ENCODE assay signal across 15 cellular contexts in genomic region chr16:84838383-84838948, GRCh38. TPM values are rescaled to one million over a fixed set of nuclear protein-coding genes. Genes with fewer than 3 reads are reported as not detected.
DNase-seq lines count a peak whose midpoint lies in the region; ATAC-seq and TF ChIP-seq lines count a peak whose summit lies in the region.
"Had no signal": no experiment of that assay in that cellular context is flagged by ENCODE, and none has a peak within 500 bp of the region (broad histone marks: within the 10 kb centered on the region; RNA-seq: fewer than 3 reads in every experiment).

No MANE protein-coding gene starts in this region.

- H3K4me1 ChIP-seq in Panc1 (ENCODE audit: control insufficient read depth, insufficient read depth, low read length) (peaks cover 38% of the 10 kb centered on the region), skeletal muscle tissue (ENCODE audit: control insufficient read depth in 3 of 3, insufficient read depth in 3 of 3, low read length in 3 of 3) (peaks cover 22 to 37% (median 24%) of the 10 kb centered on the region in 3 donors), spleen (peaks cover 0 to 40% (median 7%) of the 10 kb centered on the region in 6 donors)

- BruUV-seq in Panc1 (replicated peaks; lab: Mats Ljungman, UMichigan): no TSS peak

- in situ Hi-C loops in Panc1 (cut with HindIII; ENCODE audit: low pct_unique_long_range_greater_than_20kb, low sequenced_read_pairs): no loop called here

- WGBS in spleen, 5 donors: 78 to 91% (median 83%) methylated on average over 14 to 19 of the region's 19 CpGs

- no peak overlapping the region for H3K4me3 ChIP-seq in Panc1 (ENCODE audit: low read depth in 2 of 2, low read length in 2 of 2)
- no peak overlapping the region for H3K4me3 ChIP-seq in fibroblast of villous mesenchyme (ENCODE audit: low read depth, low read length)
- H3K4me3 ChIP-seq in skeletal muscle tissue (ENCODE audit: low read length in 3 of 3): no peak overlapping the region
- H3K4me3 ChIP-seq in spleen: no peak overlapping the region
- H3K4me3 ChIP-seq: cardiac muscle cell, SK-N-MC had no signal

- TF ChIP-seq POLR2A in spleen (IDR thresholded peaks at IDR 0.05): no peak

- no peak overlapping the region for H3K9ac ChIP-seq in skeletal muscle tissue (ENCODE audit: low read depth in 1 of 3, low read length in 3 of 3)

- H3K27me3 ChIP-seq in Panc1 (ENCODE audit: control insufficient read depth, insufficient read depth, low read length) (no peaks in the 10 kb centered on the region), skeletal muscle tissue (ENCODE audit: control insufficient read depth in 3 of 3, insufficient read depth in 3 of 3, low read length in 3 of 3) (peaks cover 0 to 4% (median 4%) of the 10 kb centered on the region in 3 donors), spleen (replicated peaks in 1 of 7) (peaks cover 0 to 66% (median 6%) of the 10 kb centered on the region in 7 donors)

- CTCF ChIA-PET in Panc1 (lab: Charles Lee): no interaction called here

- H3K36me3 ChIP-seq in Panc1 (ENCODE audit: control insufficient read depth, insufficient read depth, low read length) (no peaks in the 10 kb centered on the region), skeletal muscle tissue (ENCODE audit: control insufficient read depth in 3 of 3, insufficient read depth in 3 of 3, low read length in 3 of 3) (peaks cover 0 to 3% (median 0%) of the 10 kb centered on the region in 3 donors), spleen (peaks cover 0 to 77% (median 9%) of the 10 kb centered on the region in 6 donors)
- H3K36me3 ChIP-seq: cardiac muscle cell had no signal

- H3K9me3 ChIP-seq in Panc1 (ENCODE audit: control insufficient read depth, insufficient read depth, low read depth, low read length) (no peaks in the 10 kb centered on the region), skeletal muscle tissue (ENCODE audit: control insufficient read depth in 3 of 3, low read length in 3 of 3) (no peaks in the 10 kb centered on the region), spleen (no peaks in the 10 kb centered on the region)

- DNase-seq in EH (ENCODE audit: low read depth): peak; percentile 62
- DNase-seq in Panc1 (ENCODE audit: low read depth, low spot score): no peak
- peak; percentile 13 for DNase-seq in fibroblast of villous mesenchyme (ENCODE audit: low read depth)
- no peak for DNase-seq in activated effector memory CD4-positive, alpha-beta T cell treated with anti-CD3 and anti-CD28 coated beads, Interleukin-2, amount 50 U/mL, for 16 hours
- DNase-seq in NCI-H1092 treated with DMSO at 0.1 percent for 48 hours (lab: John Stamatoyannopoulos, UW): no peak
- DNase-seq in NCI-H1930 (lab: John Stamatoyannopoulos, UW): no peak
- DNase-seq in spleen: no peak
- DNase-seq: activated CD4-positive, CD25-positive, alpha-beta regulatory T cell treated with anti-CD3 and anti-CD28 coated beads, Interleukin-2, amount 50 U/mL, for 72 hours; NCI-H1092; NCI-H748 treated with DMSO at 0.1 percent for 48 hours; stimulated activated naive B cell treated with anti-CD40 and anti-IgM and Interleukin-4, amounts not matched to agents 10 μg/mL and 1 μg/mL and 100 μg/mL, for 72 hours; T1000 had no signal

- intact Hi-C loops in Panc1 (cut with micrococcal nuclease; ENCODE audit: unreplicated experiment) (no loop called here), spleen (cut with DNase I; ENCODE audit: low total_unique reads) (no loop called here)

- no peak for ATAC-seq in Panc1
- ATAC-seq: stimulated activated naive B cell treated with anti-CD40 and anti-IgM and Interleukin-4, amounts not matched to agents 10 μg/mL and 1 μg/mL and 100 μg/mL, for 72 hours had no signal

- TF ChIP-seq CTCF in Panc1 (IDR thresholded peaks at IDR 0.05) (no peak), fibroblast of villous mesenchyme (IDR thresholded peaks at IDR 0.05; ENCODE audit: insufficient read depth, low read depth, low read length) (no peak), spleen (IDR thresholded peaks at IDR 0.05 in 8 of 11, conservative IDR thresholded peaks at IDR 0.05 in 3 of 11) (no peak)

- POLR2A ChIA-PET in Panc1 (lab: Charles Lee): interaction anchor here (0.5 kb wide), 1 partner anchor 12 kb away, joined by 4 read pairs; no protein-coding TSS in a partner anchor

- H3K27ac ChIP-seq in Panc1 (ENCODE audit: low read length): peak overlapping the region; percentile 34; the same call in 1 of the 2 replicates
- H3K27ac ChIP-seq in skeletal muscle tissue (ENCODE audit: low read depth, low read length): peak overlapping the region; percentile 40
- no peak overlapping the region for H3K27ac ChIP-seq in spleen
- H3K27ac ChIP-seq: cardiac muscle cell, SK-N-MC had no signal

RNA-seq across cellular contexts. Expression of gene CRISPLD2, which starts 18.7 kb away (rescaled TPM):
- total RNA-seq in Panc1 (2021; ENCODE audit: unreplicated experiment) (12.9 TPM), fibroblast of villous mesenchyme (44.0 and 87.3 TPM in 2 replicates), skeletal muscle tissue (7.3 TPM), spleen (100 to 1,000 TPM in 3 of 7 donors, 10 to 100 TPM in 4; 38.5 to 271 (median 92.8) TPM)
- 5.1 TPM for polyA plus RNA-seq in Panc1 (2012; ENCODE audit: insufficient read length)
- 10 to 100 TPM in 1 of 3 donors, 1 to 10 TPM in 2; 7.9 to 12.3 (median 9.3) TPM for polyA plus RNA-seq in spleen

Comparison
In these comparisons a context has a peak if more than half of its experiments do, and no peak if none do; other contexts are left out.
1. DNase-seq: peak in EH (single experiment) and fibroblast of villous mesenchyme (single experiment); none in Panc1 (single experiment), activated effector memory CD4-positive, alpha-beta T cell treated with anti-CD3 and anti-CD28 coated beads, Interleukin-2, amount 50 U/mL, for 16 hours (single experiment), NCI-H1092 treated with DMSO at 0.1 percent for 48 hours (single experiment), NCI-H1930 (0 of 2) and spleen (single experiment).
2. H3K27ac ChIP-seq: peak in Panc1 (single experiment) and skeletal muscle tissue (single experiment); none in spleen (0 of 8).